Comparison of ENCODE assay signal across 16 cellular contexts in the genomic region with DNA sequence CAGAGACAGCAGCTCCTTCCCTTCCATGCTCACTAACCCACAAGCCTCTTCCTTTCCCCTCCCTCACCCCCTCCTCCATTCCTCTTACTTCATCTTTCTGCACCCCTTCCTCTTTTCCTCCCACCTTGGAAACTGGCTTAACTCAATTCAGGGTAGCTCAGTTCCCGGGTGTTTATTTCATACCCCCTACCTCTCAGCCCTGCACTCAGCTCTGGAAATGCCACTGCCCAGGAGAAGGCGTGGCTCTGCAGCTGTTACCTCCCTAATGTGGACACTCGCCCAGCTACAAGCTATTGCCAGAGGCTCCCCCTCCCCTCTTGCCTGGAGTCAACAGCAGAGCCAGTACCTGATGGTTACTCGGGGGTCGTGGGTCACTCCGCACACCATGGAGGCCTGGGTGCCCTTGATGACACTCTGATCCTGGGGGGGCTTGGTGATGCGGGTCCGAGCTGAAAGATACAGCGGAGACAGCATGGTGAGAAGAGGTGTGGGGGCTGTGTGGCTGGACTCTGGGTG.
DNase-seq lines count a peak whose midpoint lies in the region; ATAC-seq and TF ChIP-seq lines count a peak whose summit lies in the region.
"Had no signal": no experiment of that assay in that cellular context is flagged by ENCODE, and none has a peak within 500 bp of the region (broad histone marks: within the 10 kb centered on the region; RNA-seq: fewer than 3 reads in every experiment).

No MANE protein-coding gene starts in this region.

- H3K4me1 Mint-ChIP-seq in activated CD4-positive, alpha-beta T cell treated with anti-CD3 and anti-CD28 coated beads, Interleukin-2, amount 10 ng/mL, durations not matched to agents 24 days and 14 days = peaks cover 10% of the 10 kb centered on the region

- H3K9me3 Mint-ChIP-seq in activated CD4-positive, alpha-beta T cell treated with anti-CD3 and anti-CD28 coated beads, Interleukin-2, amount 10 ng/mL, durations not matched to agents 24 days and 14 days = no peaks in the 10 kb centered on the region
- H3K9me3 Mint-ChIP-seq: activated B cell treated with CpG ODN at 0.5 μM for 24 hours, CD14-positive monocyte had no signal

- intact Hi-C loops in left lung (cut with DNase I) = no loop called here
- intact Hi-C loops in activated CD4-positive, alpha-beta T cell treated with anti-CD3 and anti-CD28 coated beads, Interleukin-2, amount 10 ng/mL, durations not matched to agents 24 days and 14 days (cut with micrococcal nuclease) = no loop called here

- DNase-seq in DMS53 (lab: John Stamatoyannopoulos, UW) (peak; percentile 11), DMS53 treated with DMSO at 0.1 percent for 48 hours (lab: John Stamatoyannopoulos, UW; ENCODE audit: unreplicated experiment) (no peak), ELF-1 (ENCODE audit: low read depth, low spot score) (peak; percentile 17), NCI-H774 (lab: John Stamatoyannopoulos, UW) (peak; percentile 61), left lung (no peak), AG08395 (ENCODE audit: low spot score) (no peak)
- DNase-seq in stimulated activated CD4-positive, alpha-beta T cell treated with anti-CD3 and anti-CD28 coated beads, Interleukin-2, amount 100 ng/mL, for 24 hours = no peak
- no peak for DNase-seq in activated CD4-positive, alpha-beta T cell treated with anti-CD3 and anti-CD28 coated beads, Interleukin-2, amount 10 ng/mL, durations not matched to agents 24 days and 14 days
- DNase-seq: 8988T; activated B cell treated with CpG ODN at 0.5 μM for 24 hours; activated gamma-delta T cell treated with Interleukin-2 at 50 U/mL for 16 hours; stimulated activated CD4-positive, alpha-beta T cell treated with anti-CD3 and anti-CD28 coated beads, Interleukin-4, amount 100 ng/mL, for 1 hour had no signal

- TF ChIP-seq CTCF in left lung (IDR thresholded peaks at IDR 0.05) = no peak

- no peak overlapping the region for H3K27ac ChIP-seq in left lung
- H3K27ac ChIP-seq: epithelial cell of prostate, PC-9, thyroid gland had no signal

- H3K27me3 Mint-ChIP-seq in activated CD4-positive, alpha-beta T cell treated with anti-CD3 and anti-CD28 coated beads, Interleukin-2, amount 10 ng/mL, durations not matched to agents 24 days and 14 days = no peaks in the 10 kb centered on the region

- H3K27ac Mint-ChIP-seq in activated CD4-positive, alpha-beta T cell treated with anti-CD3 and anti-CD28 coated beads, Interleukin-2, amount 10 ng/mL, durations not matched to agents 24 days and 14 days = no peak overlapping the region
- H3K27ac Mint-ChIP-seq: activated B cell treated with CpG ODN at 0.5 μM for 24 hours had no signal

- H3K36me3 ChIP-seq in left lung = no peaks in the 10 kb centered on the region
- H3K36me3 ChIP-seq: thyroid gland had no signal

- no peak overlapping the region for H3K4me3 Mint-ChIP-seq in activated CD4-positive, alpha-beta T cell treated with anti-CD3 and anti-CD28 coated beads, Interleukin-2, amount 10 ng/mL, durations not matched to agents 24 days and 14 days
- H3K4me3 Mint-ChIP-seq: activated B cell treated with CpG ODN at 0.5 μM for 24 hours had no signal

- no peak overlapping the region for H3K4me3 ChIP-seq in left lung
- H3K4me3 ChIP-seq: PC-9, thyroid gland had no signal

- peaks cover 0 to 10% of the 10 kb centered on the region in 2 donors for H3K27me3 ChIP-seq in left lung
- H3K27me3 ChIP-seq: thyroid gland had no signal

- peak; percentile 9 for ATAC-seq in left lung

- peaks cover 5 to 22% of the 10 kb centered on the region in 2 donors for H3K4me1 ChIP-seq in left lung

- H3K9me3 ChIP-seq in left lung = no peaks in the 10 kb centered on the region
- H3K9me3 ChIP-seq: thyroid gland had no signal

- H3K36me3 Mint-ChIP-seq in activated CD4-positive, alpha-beta T cell treated with anti-CD3 and anti-CD28 coated beads, Interleukin-2, amount 10 ng/mL, durations not matched to agents 24 days and 14 days (ENCODE audit: low read depth) = no peaks in the 10 kb centered on the region
- H3K36me3 Mint-ChIP-seq: CD14-positive monocyte had no signal

Comparison
In these comparisons a context has a peak if more than half of its experiments do, and no peak if none do; other contexts are left out.
1. DNase-seq: peak in DMS53 (single experiment), ELF-1 (single experiment) and NCI-H774 (single experiment); none in DMS53 treated with DMSO at 0.1 percent for 48 hours (single experiment), left lung (0 of 2), AG08395 (single experiment), stimulated activated CD4-positive, alpha-beta T cell treated with anti-CD3 and anti-CD28 coated beads, Interleukin-2, amount 100 ng/mL, for 24 hours (0 of 2) and activated CD4-positive, alpha-beta T cell treated with anti-CD3 and anti-CD28 coated beads, Interleukin-2, amount 10 ng/mL, durations not matched to agents 24 days and 14 days (single experiment).